2 cellular contexts compared by ENCODE assay signal in the genomic region with DNA sequence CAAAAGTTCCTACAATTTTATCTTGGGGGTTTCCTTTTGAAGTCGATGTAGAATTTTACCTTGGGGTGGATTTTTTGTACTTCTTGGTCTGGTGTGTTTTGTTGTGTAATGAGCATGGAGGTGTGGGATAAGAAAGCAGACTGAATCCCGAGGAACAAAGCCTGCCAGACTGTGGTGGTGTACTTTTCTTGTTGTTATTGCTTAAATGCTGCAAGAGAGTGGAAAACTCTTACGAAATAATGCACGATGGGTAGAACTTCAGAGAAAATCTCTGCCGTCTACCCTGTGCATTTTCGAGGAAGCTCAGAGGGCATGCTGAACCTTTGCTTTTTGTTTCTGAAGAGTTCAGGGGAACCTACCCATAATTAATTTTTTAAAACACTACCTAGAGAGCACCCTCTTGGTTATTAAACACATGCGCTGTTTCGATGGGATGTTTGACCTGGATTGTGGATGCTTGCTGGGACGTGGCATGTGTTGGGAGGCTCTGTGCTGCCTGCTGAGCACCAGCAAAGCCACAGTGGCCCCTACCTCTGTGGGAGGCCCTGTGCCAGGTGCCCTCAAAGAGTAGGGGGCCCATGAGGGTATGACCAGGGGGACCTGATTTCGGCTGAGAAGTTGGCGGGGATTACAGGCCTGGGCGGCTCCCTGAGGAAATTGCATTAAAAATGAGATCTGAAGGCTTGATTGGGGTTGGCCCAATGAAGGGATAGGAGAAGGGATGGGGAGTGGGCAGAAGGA.
A peak's percentile ranks its signal among the peaks of the same experiment; 100 is the strongest.
TF ChIP-seq lines count a peak whose summit lies in the region.

No MANE protein-coding gene starts in this region.

TF ChIP-seq in GM23338, 12 proteins besides CTCF, POLR2A, EP300 and RAD21 (continued from another document):
- TF ChIP-seq JUNB (IDR thresholded peaks at IDR 0.05; ENCODE audit: unreplicated experiment) (no peak), ZNF331 (CRISPR knock-in tag; IDR thresholded peaks at IDR 0.05; ENCODE audit: low read depth) (no peak), NANOG (IDR thresholded peaks at IDR 0.05; ENCODE audit: borderline replicate concordance) (no peak), EZH2 (IDR thresholded peaks at IDR 0.05; ENCODE audit: low read depth, unreplicated experiment) (no peak), STAT1 (IDR thresholded peaks at IDR 0.05; ENCODE audit: unreplicated experiment) (no peak)
- TF ChIP-seq, protein P1, sequence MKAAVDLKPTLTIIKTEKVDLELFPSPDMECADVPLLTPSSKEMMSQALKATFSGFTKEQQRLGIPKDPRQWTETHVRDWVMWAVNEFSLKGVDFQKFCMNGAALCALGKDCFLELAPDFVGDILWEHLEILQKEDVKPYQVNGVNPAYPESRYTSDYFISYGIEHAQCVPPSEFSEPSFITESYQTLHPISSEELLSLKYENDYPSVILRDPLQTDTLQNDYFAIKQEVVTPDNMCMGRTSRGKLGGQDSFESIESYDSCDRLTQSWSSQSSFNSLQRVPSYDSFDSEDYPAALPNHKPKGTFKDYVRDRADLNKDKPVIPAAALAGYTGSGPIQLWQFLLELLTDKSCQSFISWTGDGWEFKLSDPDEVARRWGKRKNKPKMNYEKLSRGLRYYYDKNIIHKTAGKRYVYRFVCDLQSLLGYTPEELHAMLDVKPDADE (IDR thresholded peaks at IDR 0.05) = no peak
- TF ChIP-seq, protein P2, sequence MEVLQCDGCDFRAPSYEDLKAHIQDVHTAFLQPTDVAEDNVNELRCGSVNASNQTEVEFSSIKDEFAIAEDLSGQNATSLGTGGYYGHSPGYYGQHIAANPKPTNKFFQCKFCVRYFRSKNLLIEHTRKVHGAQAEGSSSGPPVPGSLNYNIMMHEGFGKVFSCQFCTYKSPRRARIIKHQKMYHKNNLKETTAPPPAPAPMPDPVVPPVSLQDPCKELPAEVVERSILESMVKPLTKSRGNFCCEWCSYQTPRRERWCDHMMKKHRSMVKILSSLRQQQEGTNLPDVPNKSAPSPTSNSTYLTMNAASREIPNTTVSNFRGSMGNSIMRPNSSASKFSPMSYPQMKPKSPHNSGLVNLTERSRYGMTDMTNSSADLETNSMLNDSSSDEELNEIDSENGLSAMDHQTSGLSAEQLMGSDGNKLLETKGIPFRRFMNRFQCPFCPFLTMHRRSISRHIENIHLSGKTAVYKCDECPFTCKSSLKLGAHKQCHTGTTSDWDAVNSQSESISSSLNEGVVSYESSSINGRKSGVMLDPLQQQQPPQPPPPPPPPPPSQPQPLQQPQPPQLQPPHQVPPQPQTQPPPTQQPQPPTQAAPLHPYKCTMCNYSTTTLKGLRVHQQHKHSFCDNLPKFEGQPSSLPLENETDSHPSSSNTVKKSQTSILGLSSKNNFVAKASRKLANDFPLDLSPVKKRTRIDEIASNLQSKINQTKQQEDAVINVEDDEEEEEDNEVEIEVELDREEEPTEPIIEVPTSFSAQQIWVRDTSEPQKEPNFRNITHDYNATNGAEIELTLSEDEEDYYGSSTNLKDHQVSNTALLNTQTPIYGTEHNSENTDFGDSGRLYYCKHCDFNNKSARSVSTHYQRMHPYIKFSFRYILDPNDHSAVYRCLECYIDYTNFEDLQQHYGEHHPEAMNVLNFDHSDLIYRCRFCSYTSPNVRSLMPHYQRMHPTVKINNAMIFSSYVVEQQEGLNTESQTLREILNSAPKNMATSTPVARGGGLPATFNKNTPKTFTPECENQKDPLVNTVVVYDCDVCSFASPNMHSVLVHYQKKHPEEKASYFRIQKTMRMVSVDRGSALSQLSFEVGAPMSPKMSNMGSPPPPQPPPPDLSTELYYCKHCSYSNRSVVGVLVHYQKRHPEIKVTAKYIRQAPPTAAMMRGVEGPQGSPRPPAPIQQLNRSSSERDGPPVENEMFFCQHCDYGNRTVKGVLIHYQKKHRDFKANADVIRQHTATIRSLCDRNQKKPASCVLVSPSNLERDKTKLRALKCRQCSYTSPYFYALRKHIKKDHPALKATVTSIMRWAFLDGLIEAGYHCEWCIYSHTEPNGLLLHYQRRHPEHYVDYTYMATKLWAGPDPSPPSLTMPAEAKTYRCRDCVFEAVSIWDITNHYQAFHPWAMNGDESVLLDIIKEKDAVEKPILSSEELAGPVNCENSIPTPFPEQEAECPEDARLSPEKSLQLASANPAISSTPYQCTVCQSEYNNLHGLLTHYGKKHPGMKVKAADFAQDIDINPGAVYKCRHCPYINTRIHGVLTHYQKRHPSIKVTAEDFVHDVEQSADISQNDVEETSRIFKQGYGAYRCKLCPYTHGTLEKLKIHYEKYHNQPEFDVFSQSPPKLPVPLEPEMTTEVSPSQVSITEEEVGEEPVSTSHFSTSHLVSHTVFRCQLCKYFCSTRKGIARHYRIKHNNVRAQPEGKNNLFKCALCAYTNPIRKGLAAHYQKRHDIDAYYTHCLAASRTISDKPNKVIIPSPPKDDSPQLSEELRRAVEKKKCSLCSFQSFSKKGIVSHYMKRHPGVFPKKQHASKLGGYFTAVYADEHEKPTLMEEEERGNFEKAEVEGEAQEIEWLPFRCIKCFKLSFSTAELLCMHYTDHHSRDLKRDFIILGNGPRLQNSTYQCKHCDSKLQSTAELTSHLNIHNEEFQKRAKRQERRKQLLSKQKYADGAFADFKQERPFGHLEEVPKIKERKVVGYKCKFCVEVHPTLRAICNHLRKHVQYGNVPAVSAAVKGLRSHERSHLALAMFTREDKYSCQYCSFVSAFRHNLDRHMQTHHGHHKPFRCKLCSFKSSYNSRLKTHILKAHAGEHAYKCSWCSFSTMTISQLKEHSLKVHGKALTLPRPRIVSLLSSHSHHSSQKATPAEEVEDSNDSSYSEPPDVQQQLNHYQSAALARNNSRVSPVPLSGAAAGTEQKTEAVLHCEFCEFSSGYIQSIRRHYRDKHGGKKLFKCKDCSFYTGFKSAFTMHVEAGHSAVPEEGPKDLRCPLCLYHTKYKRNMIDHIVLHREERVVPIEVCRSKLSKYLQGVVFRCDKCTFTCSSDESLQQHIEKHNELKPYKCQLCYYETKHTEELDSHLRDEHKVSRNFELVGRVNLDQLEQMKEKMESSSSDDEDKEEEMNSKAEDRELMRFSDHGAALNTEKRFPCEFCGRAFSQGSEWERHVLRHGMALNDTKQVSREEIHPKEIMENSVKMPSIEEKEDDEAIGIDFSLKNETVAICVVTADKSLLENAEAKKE (CRISPR knock-in tag; IDR thresholded peaks at IDR 0.05) = no peak

TF ChIP-seq in HepG2, 621 proteins besides CTCF, POLR2A, EP300 and RAD21:
- TF ChIP-seq RBM22 (optimal IDR thresholded peaks at IDR 0.05; ENCODE audit: low read length) = peak; percentile 19
- TF ChIP-seq, protein P3, sequence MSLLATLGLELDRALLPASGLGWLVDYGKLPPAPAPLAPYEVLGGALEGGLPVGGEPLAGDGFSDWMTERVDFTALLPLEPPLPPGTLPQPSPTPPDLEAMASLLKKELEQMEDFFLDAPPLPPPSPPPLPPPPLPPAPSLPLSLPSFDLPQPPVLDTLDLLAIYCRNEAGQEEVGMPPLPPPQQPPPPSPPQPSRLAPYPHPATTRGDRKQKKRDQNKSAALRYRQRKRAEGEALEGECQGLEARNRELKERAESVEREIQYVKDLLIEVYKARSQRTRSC (CRISPR knock-in tag; IDR thresholded peaks at IDR 0.05; ENCODE audit: low read depth) = no peak
